Comparison of ENCODE assay signal across 16 cellular contexts in the genomic region with DNA sequence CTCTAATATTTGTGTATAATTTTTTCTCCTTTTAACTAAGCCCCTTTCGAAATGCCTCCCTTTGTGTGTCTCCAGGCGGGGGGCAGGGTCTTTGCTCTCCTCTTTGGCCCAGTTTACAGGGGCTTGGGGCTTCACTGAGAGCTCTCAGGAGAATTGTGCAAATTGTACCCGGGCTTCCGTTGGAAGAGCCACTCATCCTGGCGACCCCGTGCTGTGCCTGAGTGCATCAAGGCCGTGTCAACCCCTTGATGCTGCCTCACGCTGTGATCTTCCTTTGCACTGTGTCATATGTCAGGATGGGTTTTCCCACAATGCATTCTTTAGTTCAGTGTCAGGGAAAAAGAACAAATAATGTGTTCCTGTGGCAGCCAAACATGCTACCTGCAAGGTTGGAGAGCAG.
DNase-seq lines count a peak whose midpoint lies in the region; TF ChIP-seq lines count a peak whose summit lies in the region.
"Had no signal": no experiment of that assay in that cellular context is flagged by ENCODE, and none has a peak within 500 bp of the region (broad histone marks: within the 10 kb centered on the region; RNA-seq: fewer than 3 reads in every experiment).

No MANE protein-coding gene starts in this region.

- peak; percentile 1 for DNase-seq in NCI-H2171 treated with DMSO at 0.1 percent for 48 hours (lab: John Stamatoyannopoulos, UW)
- DNase-seq in NCI-H2171 (lab: John Stamatoyannopoulos, UW) = no peak
- peak; percentile 62 for DNase-seq in NCI-H2107 treated with DMSO at 0.1 percent for 48 hours (lab: John Stamatoyannopoulos, UW; ENCODE audit: unreplicated experiment)
- peak; percentile 4 for DNase-seq in endothelial cell (ENCODE audit: low spot score)
- no peak for DNase-seq in cerebellar cortex (ENCODE audit: low spot score)
- no peak for DNase-seq in occipital lobe (lab: John Stamatoyannopoulos, UW)
- DNase-seq in activated CD4-positive, alpha-beta T cell treated with anti-CD3 and anti-CD28 coated beads, Interleukin-2, amount 10 ng/mL, durations not matched to agents 24 days and 14 days = no peak
- DNase-seq: activated CD8-positive, alpha-beta memory T cell treated with anti-CD3 and anti-CD28 coated beads for 24 hours; amniotic stem cell; cerebellar nuclear complex; MG63; NCI-H446 treated with DMSO at 0.1 percent for 48 hours; nucleus accumbens; stimulated activated CD4-positive, alpha-beta T cell treated with anti-CD3 and anti-CD28 coated beads, Interleukin-4, amount 100 ng/mL, for 4 hours had no signal

- no peak overlapping the region for H3K27ac Mint-ChIP-seq in endothelial cell (ENCODE audit: unreplicated experiment)
- no peak overlapping the region for H3K27ac Mint-ChIP-seq in activated CD4-positive, alpha-beta T cell treated with anti-CD3 and anti-CD28 coated beads, Interleukin-2, amount 10 ng/mL, durations not matched to agents 24 days and 14 days
- H3K27ac Mint-ChIP-seq: activated T-helper 17 cell treated with anti-CD3 and anti-CD28 coated beads, Interleukin-2, amount 50 U/mL, for 72 hours had no signal

- peak overlapping the region; percentile 43 for H3K4me3 ChIP-seq in neuron (ENCODE audit: low read length)
- H3K4me3 ChIP-seq: MG63 had no signal

- no peak for TF ChIP-seq CTCF in endothelial cell (IDR thresholded peaks at IDR 0.05; ENCODE audit: unreplicated experiment)

- no peaks in the 10 kb centered on the region for H3K36me3 ChIP-seq in neuron (ENCODE audit: insufficient read depth, low read length)
- H3K36me3 ChIP-seq: MG63 had no signal

- no peaks in the 10 kb centered on the region for H3K27me3 Mint-ChIP-seq in endothelial cell (ENCODE audit: unreplicated experiment)
- peaks cover 11% of the 10 kb centered on the region for H3K27me3 Mint-ChIP-seq in activated CD4-positive, alpha-beta T cell treated with anti-CD3 and anti-CD28 coated beads, Interleukin-2, amount 10 ng/mL, durations not matched to agents 24 days and 14 days

- H2AFZ ChIP-seq in neuron (ENCODE audit: low read depth, low read length) = no peak overlapping the region

- H3K4me1 Mint-ChIP-seq in endothelial cell (ENCODE audit: unreplicated experiment) = peaks cover 6% of the 10 kb centered on the region
- no peaks in the 10 kb centered on the region for H3K4me1 Mint-ChIP-seq in activated CD4-positive, alpha-beta T cell treated with anti-CD3 and anti-CD28 coated beads, Interleukin-2, amount 10 ng/mL, durations not matched to agents 24 days and 14 days
- H3K4me1 Mint-ChIP-seq: activated T-helper 17 cell treated with anti-CD3 and anti-CD28 coated beads, Interleukin-2, amount 50 U/mL, for 72 hours had no signal

- peaks cover 41% of the 10 kb centered on the region for H3K4me1 ChIP-seq in neuron (ENCODE audit: insufficient read depth, low read length)

- intact Hi-C loops in activated CD4-positive, alpha-beta T cell treated with anti-CD3 and anti-CD28 coated beads, Interleukin-2, amount 10 ng/mL, durations not matched to agents 24 days and 14 days (cut with micrococcal nuclease) = no loop called here

- no peaks in the 10 kb centered on the region for H3K9me3 ChIP-seq in neuron (ENCODE audit: low read length)
- H3K9me3 ChIP-seq: MG63 had no signal

- no peak overlapping the region for H3K4me3 Mint-ChIP-seq in endothelial cell (ENCODE audit: unreplicated experiment)
- no peak overlapping the region for H3K4me3 Mint-ChIP-seq in activated CD4-positive, alpha-beta T cell treated with anti-CD3 and anti-CD28 coated beads, Interleukin-2, amount 10 ng/mL, durations not matched to agents 24 days and 14 days
- H3K4me3 Mint-ChIP-seq: activated T-helper 17 cell treated with anti-CD3 and anti-CD28 coated beads, Interleukin-2, amount 50 U/mL, for 72 hours had no signal

- H3K36me3 Mint-ChIP-seq in endothelial cell (ENCODE audit: low read depth, unreplicated experiment) = no peaks in the 10 kb centered on the region
- no peaks in the 10 kb centered on the region for H3K36me3 Mint-ChIP-seq in activated CD4-positive, alpha-beta T cell treated with anti-CD3 and anti-CD28 coated beads, Interleukin-2, amount 10 ng/mL, durations not matched to agents 24 days and 14 days (ENCODE audit: low read depth)

- no peaks in the 10 kb centered on the region for H3K9me3 Mint-ChIP-seq in endothelial cell (ENCODE audit: unreplicated experiment)
- no peaks in the 10 kb centered on the region for H3K9me3 Mint-ChIP-seq in activated CD4-positive, alpha-beta T cell treated with anti-CD3 and anti-CD28 coated beads, Interleukin-2, amount 10 ng/mL, durations not matched to agents 24 days and 14 days
- H3K9me3 Mint-ChIP-seq: activated T-helper 17 cell treated with anti-CD3 and anti-CD28 coated beads, Interleukin-2, amount 50 U/mL, for 72 hours had no signal

- H3K27me3 ChIP-seq in neuron (ENCODE audit: insufficient read depth, low read length) = no peaks in the 10 kb centered on the region

Comparison
In these comparisons a context has a peak if more than half of its experiments do, and no peak if none do; other contexts are left out.
1. DNase-seq: peak in NCI-H2171 treated with DMSO at 0.1 percent for 48 hours (single experiment), NCI-H2107 treated with DMSO at 0.1 percent for 48 hours (single experiment) and endothelial cell (single experiment); none in NCI-H2171 (single experiment), cerebellar cortex (single experiment), occipital lobe (single experiment) and activated CD4-positive, alpha-beta T cell treated with anti-CD3 and anti-CD28 coated beads, Interleukin-2, amount 10 ng/mL, durations not matched to agents 24 days and 14 days (single experiment).